ENCODE assay signal across 1 cellular context in the genomic region with DNA sequence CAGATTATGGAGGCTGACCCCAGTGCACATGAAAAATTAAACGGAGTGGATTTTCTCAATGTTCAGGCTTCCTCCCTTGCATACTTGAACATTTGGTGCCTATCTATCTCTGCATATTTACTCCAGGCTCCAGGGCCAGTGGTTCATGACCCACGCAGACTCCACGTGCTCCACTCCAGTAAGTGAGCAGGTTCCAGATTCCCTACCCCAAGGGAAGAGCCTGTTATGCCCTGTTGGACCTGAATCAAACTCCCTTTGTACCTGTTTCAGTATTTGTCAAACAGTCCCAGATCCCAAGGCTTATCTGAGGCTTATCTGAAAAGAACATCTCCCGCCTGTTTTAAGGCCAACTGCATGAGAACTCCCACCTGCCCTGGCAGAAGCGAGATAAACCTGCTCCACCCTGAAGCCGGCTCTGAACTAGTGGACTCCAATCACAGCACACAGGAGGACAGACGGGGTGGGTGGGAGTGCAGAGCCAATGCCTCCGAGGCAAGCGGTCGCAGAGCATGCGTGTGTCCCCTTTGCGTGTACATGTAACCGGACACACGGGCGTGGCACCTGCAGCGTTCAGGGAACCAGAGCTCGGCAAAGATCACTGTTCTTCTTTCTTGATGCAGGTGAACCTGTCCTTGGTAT.
TF ChIP-seq lines count a peak whose summit lies in the region.

No MANE protein-coding gene starts in this region.

TF ChIP-seq in K562, 482 proteins besides CTCF, POLR2A, EP300 and RAD21 (continues in another document):
- peak in 1 of 2 experiments; percentile 37; a peak in 2 of 4 replicates for TF ChIP-seq TEAD1 (CRISPR knock-in tag; IDR thresholded peaks at IDR 0.05)
- TF ChIP-seq ZC3H4 (CRISPR knock-in tag; IDR thresholded peaks at IDR 0.05; ENCODE audit: borderline replicate concordance): no peak
- TF ChIP-seq SMARCE1 (IDR thresholded peaks at IDR 0.05): peak; percentile 64; the same call in 1 of the 2 replicates
- no peak for TF ChIP-seq ZNF3 (CRISPR knock-in tag; IDR thresholded peaks at IDR 0.05)
- no peak for TF ChIP-seq GTF2A2 (tag; IDR thresholded peaks at IDR 0.05)
- TF ChIP-seq GATAD2B (IDR thresholded peaks at IDR 0.05; ENCODE audit: borderline replicate concordance): peak; percentile 45; the same call in 1 of the 2 replicates
- no peak for TF ChIP-seq ESRRB (CRISPR knock-in tag; IDR thresholded peaks at IDR 0.05; ENCODE audit: borderline replicate concordance)
- 0 out of 2 replicates have a peak, but pooled peaks have one; percentile 5 for TF ChIP-seq EGR1 (conservative IDR thresholded peaks at IDR 0.05)
- TF ChIP-seq ZKSCAN8 (CRISPR knock-in tag; IDR thresholded peaks at IDR 0.05): no peak
- TF ChIP-seq HDAC1 (IDR thresholded peaks at IDR 0.05): peak in 1 of 2 experiments; percentile 41; a peak in 1 of 4 replicates
- TF ChIP-seq, protein P1, sequence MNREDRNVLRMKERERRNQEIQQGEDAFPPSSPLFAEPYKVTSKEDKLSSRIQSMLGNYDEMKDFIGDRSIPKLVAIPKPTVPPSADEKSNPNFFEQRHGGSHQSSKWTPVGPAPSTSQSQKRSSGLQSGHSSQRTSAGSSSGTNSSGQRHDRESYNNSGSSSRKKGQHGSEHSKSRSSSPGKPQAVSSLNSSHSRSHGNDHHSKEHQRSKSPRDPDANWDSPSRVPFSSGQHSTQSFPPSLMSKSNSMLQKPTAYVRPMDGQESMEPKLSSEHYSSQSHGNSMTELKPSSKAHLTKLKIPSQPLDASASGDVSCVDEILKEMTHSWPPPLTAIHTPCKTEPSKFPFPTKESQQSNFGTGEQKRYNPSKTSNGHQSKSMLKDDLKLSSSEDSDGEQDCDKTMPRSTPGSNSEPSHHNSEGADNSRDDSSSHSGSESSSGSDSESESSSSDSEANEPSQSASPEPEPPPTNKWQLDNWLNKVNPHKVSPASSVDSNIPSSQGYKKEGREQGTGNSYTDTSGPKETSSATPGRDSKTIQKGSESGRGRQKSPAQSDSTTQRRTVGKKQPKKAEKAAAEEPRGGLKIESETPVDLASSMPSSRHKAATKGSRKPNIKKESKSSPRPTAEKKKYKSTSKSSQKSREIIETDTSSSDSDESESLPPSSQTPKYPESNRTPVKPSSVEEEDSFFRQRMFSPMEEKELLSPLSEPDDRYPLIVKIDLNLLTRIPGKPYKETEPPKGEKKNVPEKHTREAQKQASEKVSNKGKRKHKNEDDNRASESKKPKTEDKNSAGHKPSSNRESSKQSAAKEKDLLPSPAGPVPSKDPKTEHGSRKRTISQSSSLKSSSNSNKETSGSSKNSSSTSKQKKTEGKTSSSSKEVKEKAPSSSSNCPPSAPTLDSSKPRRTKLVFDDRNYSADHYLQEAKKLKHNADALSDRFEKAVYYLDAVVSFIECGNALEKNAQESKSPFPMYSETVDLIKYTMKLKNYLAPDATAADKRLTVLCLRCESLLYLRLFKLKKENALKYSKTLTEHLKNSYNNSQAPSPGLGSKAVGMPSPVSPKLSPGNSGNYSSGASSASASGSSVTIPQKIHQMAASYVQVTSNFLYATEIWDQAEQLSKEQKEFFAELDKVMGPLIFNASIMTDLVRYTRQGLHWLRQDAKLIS (CRISPR knock-in tag; IDR thresholded peaks at IDR 0.05): no peak
- peak; percentile 57 for TF ChIP-seq SMARCA4 (IDR thresholded peaks at IDR 0.05)
- TF ChIP-seq KLF16 (IDR thresholded peaks at IDR 0.05): peak; percentile 78
- TF ChIP-seq, protein P2, sequence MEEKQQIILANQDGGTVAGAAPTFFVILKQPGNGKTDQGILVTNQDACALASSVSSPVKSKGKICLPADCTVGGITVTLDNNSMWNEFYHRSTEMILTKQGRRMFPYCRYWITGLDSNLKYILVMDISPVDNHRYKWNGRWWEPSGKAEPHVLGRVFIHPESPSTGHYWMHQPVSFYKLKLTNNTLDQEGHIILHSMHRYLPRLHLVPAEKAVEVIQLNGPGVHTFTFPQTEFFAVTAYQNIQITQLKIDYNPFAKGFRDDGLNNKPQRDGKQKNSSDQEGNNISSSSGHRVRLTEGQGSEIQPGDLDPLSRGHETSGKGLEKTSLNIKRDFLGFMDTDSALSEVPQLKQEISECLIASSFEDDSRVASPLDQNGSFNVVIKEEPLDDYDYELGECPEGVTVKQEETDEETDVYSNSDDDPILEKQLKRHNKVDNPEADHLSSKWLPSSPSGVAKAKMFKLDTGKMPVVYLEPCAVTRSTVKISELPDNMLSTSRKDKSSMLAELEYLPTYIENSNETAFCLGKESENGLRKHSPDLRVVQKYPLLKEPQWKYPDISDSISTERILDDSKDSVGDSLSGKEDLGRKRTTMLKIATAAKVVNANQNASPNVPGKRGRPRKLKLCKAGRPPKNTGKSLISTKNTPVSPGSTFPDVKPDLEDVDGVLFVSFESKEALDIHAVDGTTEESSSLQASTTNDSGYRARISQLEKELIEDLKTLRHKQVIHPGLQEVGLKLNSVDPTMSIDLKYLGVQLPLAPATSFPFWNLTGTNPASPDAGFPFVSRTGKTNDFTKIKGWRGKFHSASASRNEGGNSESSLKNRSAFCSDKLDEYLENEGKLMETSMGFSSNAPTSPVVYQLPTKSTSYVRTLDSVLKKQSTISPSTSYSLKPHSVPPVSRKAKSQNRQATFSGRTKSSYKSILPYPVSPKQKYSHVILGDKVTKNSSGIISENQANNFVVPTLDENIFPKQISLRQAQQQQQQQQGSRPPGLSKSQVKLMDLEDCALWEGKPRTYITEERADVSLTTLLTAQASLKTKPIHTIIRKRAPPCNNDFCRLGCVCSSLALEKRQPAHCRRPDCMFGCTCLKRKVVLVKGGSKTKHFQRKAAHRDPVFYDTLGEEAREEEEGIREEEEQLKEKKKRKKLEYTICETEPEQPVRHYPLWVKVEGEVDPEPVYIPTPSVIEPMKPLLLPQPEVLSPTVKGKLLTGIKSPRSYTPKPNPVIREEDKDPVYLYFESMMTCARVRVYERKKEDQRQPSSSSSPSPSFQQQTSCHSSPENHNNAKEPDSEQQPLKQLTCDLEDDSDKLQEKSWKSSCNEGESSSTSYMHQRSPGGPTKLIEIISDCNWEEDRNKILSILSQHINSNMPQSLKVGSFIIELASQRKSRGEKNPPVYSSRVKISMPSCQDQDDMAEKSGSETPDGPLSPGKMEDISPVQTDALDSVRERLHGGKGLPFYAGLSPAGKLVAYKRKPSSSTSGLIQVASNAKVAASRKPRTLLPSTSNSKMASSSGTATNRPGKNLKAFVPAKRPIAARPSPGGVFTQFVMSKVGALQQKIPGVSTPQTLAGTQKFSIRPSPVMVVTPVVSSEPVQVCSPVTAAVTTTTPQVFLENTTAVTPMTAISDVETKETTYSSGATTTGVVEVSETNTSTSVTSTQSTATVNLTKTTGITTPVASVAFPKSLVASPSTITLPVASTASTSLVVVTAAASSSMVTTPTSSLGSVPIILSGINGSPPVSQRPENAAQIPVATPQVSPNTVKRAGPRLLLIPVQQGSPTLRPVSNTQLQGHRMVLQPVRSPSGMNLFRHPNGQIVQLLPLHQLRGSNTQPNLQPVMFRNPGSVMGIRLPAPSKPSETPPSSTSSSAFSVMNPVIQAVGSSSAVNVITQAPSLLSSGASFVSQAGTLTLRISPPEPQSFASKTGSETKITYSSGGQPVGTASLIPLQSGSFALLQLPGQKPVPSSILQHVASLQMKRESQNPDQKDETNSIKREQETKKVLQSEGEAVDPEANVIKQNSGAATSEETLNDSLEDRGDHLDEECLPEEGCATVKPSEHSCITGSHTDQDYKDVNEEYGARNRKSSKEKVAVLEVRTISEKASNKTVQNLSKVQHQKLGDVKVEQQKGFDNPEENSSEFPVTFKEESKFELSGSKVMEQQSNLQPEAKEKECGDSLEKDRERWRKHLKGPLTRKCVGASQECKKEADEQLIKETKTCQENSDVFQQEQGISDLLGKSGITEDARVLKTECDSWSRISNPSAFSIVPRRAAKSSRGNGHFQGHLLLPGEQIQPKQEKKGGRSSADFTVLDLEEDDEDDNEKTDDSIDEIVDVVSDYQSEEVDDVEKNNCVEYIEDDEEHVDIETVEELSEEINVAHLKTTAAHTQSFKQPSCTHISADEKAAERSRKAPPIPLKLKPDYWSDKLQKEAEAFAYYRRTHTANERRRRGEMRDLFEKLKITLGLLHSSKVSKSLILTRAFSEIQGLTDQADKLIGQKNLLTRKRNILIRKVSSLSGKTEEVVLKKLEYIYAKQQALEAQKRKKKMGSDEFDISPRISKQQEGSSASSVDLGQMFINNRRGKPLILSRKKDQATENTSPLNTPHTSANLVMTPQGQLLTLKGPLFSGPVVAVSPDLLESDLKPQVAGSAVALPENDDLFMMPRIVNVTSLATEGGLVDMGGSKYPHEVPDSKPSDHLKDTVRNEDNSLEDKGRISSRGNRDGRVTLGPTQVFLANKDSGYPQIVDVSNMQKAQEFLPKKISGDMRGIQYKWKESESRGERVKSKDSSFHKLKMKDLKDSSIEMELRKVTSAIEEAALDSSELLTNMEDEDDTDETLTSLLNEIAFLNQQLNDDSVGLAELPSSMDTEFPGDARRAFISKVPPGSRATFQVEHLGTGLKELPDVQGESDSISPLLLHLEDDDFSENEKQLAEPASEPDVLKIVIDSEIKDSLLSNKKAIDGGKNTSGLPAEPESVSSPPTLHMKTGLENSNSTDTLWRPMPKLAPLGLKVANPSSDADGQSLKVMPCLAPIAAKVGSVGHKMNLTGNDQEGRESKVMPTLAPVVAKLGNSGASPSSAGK (IDR thresholded peaks at IDR 0.05): peak; percentile 92
- TF ChIP-seq KDM1A (IDR thresholded peaks at IDR 0.05): peak; percentile 84
- TF ChIP-seq GATA2 (CRISPR knock-in tag; IDR thresholded peaks at IDR 0.05): peak; percentile 75
- TF ChIP-seq, protein P3, sequence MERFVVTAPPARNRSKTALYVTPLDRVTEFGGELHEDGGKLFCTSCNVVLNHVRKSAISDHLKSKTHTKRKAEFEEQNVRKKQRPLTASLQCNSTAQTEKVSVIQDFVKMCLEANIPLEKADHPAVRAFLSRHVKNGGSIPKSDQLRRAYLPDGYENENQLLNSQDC (CRISPR knock-in tag; IDR thresholded peaks at IDR 0.05): no peak
- TF ChIP-seq ZEB2 (IDR thresholded peaks at IDR 0.05): peak; percentile 74
- TF ChIP-seq, protein P4, sequence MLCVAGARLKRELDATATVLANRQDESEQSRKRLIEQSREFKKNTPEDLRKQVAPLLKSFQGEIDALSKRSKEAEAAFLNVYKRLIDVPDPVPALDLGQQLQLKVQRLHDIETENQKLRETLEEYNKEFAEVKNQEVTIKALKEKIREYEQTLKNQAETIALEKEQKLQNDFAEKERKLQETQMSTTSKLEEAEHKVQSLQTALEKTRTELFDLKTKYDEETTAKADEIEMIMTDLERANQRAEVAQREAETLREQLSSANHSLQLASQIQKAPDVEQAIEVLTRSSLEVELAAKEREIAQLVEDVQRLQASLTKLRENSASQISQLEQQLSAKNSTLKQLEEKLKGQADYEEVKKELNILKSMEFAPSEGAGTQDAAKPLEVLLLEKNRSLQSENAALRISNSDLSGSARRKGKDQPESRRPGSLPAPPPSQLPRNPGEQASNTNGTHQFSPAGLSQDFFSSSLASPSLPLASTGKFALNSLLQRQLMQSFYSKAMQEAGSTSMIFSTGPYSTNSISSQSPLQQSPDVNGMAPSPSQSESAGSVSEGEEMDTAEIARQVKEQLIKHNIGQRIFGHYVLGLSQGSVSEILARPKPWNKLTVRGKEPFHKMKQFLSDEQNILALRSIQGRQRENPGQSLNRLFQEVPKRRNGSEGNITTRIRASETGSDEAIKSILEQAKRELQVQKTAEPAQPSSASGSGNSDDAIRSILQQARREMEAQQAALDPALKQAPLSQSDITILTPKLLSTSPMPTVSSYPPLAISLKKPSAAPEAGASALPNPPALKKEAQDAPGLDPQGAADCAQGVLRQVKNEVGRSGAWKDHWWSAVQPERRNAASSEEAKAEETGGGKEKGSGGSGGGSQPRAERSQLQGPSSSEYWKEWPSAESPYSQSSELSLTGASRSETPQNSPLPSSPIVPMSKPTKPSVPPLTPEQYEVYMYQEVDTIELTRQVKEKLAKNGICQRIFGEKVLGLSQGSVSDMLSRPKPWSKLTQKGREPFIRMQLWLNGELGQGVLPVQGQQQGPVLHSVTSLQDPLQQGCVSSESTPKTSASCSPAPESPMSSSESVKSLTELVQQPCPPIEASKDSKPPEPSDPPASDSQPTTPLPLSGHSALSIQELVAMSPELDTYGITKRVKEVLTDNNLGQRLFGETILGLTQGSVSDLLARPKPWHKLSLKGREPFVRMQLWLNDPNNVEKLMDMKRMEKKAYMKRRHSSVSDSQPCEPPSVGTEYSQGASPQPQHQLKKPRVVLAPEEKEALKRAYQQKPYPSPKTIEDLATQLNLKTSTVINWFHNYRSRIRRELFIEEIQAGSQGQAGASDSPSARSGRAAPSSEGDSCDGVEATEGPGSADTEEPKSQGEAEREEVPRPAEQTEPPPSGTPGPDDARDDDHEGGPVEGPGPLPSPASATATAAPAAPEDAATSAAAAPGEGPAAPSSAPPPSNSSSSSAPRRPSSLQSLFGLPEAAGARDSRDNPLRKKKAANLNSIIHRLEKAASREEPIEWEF (CRISPR knock-in tag; IDR thresholded peaks at IDR 0.05): no peak
- no peak for TF ChIP-seq ZNF668 (CRISPR knock-in tag; IDR thresholded peaks at IDR 0.05)
- TF ChIP-seq RNF2 (IDR thresholded peaks at IDR 0.05): 0 out of 2 replicates have a peak, but pooled peaks have one; percentile 48
- TF ChIP-seq CTBP1 (IDR thresholded peaks at IDR 0.05; ENCODE audit: borderline replicate concordance): peak; percentile 65; the same call in 1 of the 2 replicates
- no peak; the same call in 1 of the 2 replicates for TF ChIP-seq ZBTB7A (IDR thresholded peaks at IDR 0.05; ENCODE audit: borderline replicate concordance, control insufficient read depth, low read depth, low read length)
- TF ChIP-seq POLR2AphosphoS5 (IDR thresholded peaks at IDR 0.05; ENCODE audit: control insufficient read depth, insufficient read depth, low read depth, low read length): peak; percentile 47; the same call in 1 of the 2 replicates
- TF ChIP-seq DPF2 (IDR thresholded peaks at IDR 0.05): peak; percentile 77
- peak; percentile 82 for TF ChIP-seq TEAD4 (IDR thresholded peaks at IDR 0.05; ENCODE audit: low read length)
- TF ChIP-seq TEAD4 (CRISPR knock-in tag; IDR thresholded peaks at IDR 0.05; ENCODE audit: borderline replicate concordance): no peak
- TF ChIP-seq, protein P5, sequence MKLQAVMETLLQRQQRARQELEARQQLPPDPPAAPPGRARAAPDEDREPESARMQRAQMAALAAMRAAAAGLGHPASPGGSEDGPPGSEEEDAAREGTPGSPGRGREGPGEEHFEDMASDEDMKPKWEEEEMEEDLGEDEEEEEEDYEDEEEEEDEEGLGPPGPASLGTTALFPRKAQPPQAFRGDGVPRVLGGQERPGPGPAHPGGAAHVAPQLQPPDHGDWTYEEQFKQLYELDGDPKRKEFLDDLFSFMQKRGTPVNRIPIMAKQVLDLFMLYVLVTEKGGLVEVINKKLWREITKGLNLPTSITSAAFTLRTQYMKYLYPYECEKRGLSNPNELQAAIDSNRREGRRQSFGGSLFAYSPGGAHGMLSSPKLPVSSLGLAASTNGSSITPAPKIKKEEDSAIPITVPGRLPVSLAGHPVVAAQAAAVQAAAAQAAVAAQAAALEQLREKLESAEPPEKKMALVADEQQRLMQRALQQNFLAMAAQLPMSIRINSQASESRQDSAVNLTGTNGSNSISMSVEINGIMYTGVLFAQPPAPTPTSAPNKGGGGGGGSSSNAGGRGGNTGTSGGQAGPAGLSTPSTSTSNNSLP (IDR thresholded peaks at IDR 0.05; ENCODE audit: borderline replicate concordance, low read depth, low read length): no peak
- TF ChIP-seq L3MBTL2 (IDR thresholded peaks at IDR 0.05): peak; percentile 93
- no peak for TF ChIP-seq SNIP1 (IDR thresholded peaks at IDR 0.05; ENCODE audit: low read depth)
